Comparison of ENCODE assay signal across 8 cellular contexts in the genomic region with DNA sequence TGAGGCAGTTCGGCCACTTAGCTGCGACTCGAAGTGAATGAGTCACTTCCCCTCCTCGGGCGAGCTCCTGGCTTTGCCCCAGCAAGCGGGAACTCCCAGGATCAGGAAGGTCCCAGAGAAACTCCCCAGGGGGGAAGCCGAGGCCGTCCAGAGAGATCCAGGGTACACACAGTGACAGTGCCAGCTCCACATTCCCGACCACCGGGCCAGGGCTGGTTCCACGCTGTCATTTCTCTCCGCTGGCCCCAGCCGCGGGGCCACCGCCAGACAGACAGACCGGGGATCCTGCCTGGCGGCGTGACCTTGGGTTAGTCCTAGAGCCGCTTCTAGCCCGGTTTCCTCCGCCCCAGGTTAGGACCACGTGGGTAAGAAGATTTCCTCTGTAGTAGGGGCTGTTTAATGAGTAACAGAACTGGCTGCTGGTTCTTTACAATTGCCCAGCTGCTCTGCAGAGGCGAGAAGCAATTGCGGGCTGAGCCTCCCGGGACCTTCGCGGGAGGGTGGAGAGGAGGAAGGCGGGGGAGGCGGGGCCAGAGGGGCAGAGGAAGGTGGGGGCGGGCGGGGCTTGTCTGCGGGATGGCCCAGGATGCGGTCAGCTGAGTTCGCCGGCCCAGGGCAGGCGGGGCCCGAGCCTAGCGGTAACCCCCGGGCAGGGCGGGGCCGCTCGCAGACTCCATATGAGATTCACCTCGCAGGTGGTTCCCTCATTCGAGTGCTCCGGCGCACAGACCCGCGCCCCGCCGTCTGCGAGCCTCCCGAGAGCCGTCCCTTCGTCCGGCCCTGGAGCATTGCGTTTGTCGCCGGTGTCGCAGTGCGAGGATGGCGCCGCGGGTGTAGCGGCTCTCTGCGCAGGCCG. TPM values are rescaled to one million over a fixed set of nuclear protein-coding genes. Genes with fewer than 3 reads are reported as not detected.
DNase-seq lines count a peak whose midpoint lies in the region; ATAC-seq, FAIRE-seq and TF ChIP-seq lines count a peak whose summit lies in the region.

A gene (plus strand): TSS at position 707 of the 856 bp plus-strand sequence. CDS start 5,519 bp downstream, outside the sequence.

- TF ChIP-seq CTCF in WTC11 (IDR thresholded peaks at IDR 0.05) (no peak), bronchial epithelial cell (IDR thresholded peaks at IDR 0.05; ENCODE audit: insufficient read depth, low read length, severe bottlenecking) (no peak)

- peak within 1 kb of the TSS; percentile 83 for H3K4me3 ChIP-seq in bronchial epithelial cell (ENCODE audit: low read depth, low read length)

- H3K27me3 Mint-ChIP-seq in WTC11 (ENCODE audit: low read depth) = no peaks in the 10 kb centered on the region

- H3K36me3 ChIP-seq in bronchial epithelial cell (ENCODE audit: control insufficient read depth, insufficient read depth, low read length) = peaks cover 23% of the 10 kb centered on the region

- DNase-seq in NCI-H1694 treated with DMSO at 0.1 percent for 48 hours (lab: John Stamatoyannopoulos, UW) = peak; percentile 17
- DNase-seq in NCI-H1694 (lab: John Stamatoyannopoulos, UW) = no peak
- peak; percentile 90 for DNase-seq in NCI-H2171 treated with DMSO at 0.1 percent for 48 hours (lab: John Stamatoyannopoulos, UW)
- peak; percentile 93 for DNase-seq in WTC11 (ENCODE audit: low spot score)
- DNase-seq in bronchial epithelial cell (ENCODE audit: low read depth) = peak; percentile 86
- peak; percentile 50 for DNase-seq in inferior parietal cortex (ENCODE audit: extremely low spot score)
- peak; percentile 71 to 86 for DNase-seq in stimulated activated CD4-positive, alpha-beta T cell treated with anti-CD3 and anti-CD28 coated beads, Interleukin-12 subunit alpha, Interleukin-12 subunit beta, amount 100 ng/mL, for 24 hours (ENCODE audit: low read depth in 2 of 2)

- POLR2A ChIA-PET in WTC11 (lab: Charles Lee) = interaction anchor here (0.8 to 2.5 kb wide), 7 partner anchors 13 to 97 kb away, joined by 3 to 17 read pairs (median 5); no protein-coding TSS in a partner anchor

- H3K4me3 Mint-ChIP-seq in WTC11 = peak within 1 kb of the TSS; percentile 81

- CTCF ChIA-PET in WTC11 (lab: Charles Lee) = interaction anchor here (0.6 to 3.1 kb wide), 7 partner anchors 19 to 120 kb away, joined by 3 to 23 read pairs (median 6); no protein-coding TSS in a partner anchor

- peaks cover 46% of the 10 kb centered on the region for H3K4me1 Mint-ChIP-seq in WTC11

- H3K27ac Mint-ChIP-seq in WTC11 = peak within 1 kb of the TSS; percentile 98

- FAIRE-seq in bronchial epithelial cell (lab: Jason Lieb, UNC) = no peak

- no peaks in the 10 kb centered on the region for H3K9me3 Mint-ChIP-seq in WTC11

- peaks cover 28% of the 10 kb centered on the region for H3K36me3 Mint-ChIP-seq in WTC11

- H3K27me3 ChIP-seq in bronchial epithelial cell (ENCODE audit: control insufficient read depth, insufficient read depth, low read length) = no peaks in the 10 kb centered on the region

- peak; percentile 69 for ATAC-seq in HG02970 (IDR thresholded peaks at IDR 0.05; ENCODE audit: low FRiP score, unreplicated experiment)
- ATAC-seq in WTC11 = peak; percentile 85

TF ChIP-seq in WTC11, 78 proteins besides CTCF, POLR2A, EP300 and RAD21 (continues in another document):
- no peak for TF ChIP-seq FOXP1 (CRISPR knock-in tag; IDR thresholded peaks at IDR 0.05; ENCODE audit: borderline replicate concordance)
- TF ChIP-seq JUN (CRISPR knock-in tag; IDR thresholded peaks at IDR 0.05) = 0 out of 2 replicates have a peak, but pooled peaks have one; percentile 49
- peak; percentile 55; the same call in 1 of the 2 replicates for TF ChIP-seq SMAD3 (CRISPR knock-in tag; IDR thresholded peaks at IDR 0.05; ENCODE audit: borderline replicate concordance)
- TF ChIP-seq GABPB1 (CRISPR knock-in tag; IDR thresholded peaks at IDR 0.05) = 0 out of 2 replicates have a peak, but pooled peaks have one; percentile 6
- 0 out of 2 replicates have a peak, but pooled peaks have one; percentile 20 for TF ChIP-seq ZNF232 (CRISPR knock-in tag; IDR thresholded peaks at IDR 0.05)
- peak; percentile 54; the same call in 1 of the 2 replicates for TF ChIP-seq SP1 (CRISPR knock-in tag; conservative IDR thresholded peaks at IDR 0.05)
- 0 out of 2 replicates have a peak, but pooled peaks have one; percentile 49 for TF ChIP-seq ZNF423 (CRISPR knock-in tag; IDR thresholded peaks at IDR 0.05)
- no peak for TF ChIP-seq FOXK1 (CRISPR knock-in tag; IDR thresholded peaks at IDR 0.05)
- TF ChIP-seq, protein P1, sequence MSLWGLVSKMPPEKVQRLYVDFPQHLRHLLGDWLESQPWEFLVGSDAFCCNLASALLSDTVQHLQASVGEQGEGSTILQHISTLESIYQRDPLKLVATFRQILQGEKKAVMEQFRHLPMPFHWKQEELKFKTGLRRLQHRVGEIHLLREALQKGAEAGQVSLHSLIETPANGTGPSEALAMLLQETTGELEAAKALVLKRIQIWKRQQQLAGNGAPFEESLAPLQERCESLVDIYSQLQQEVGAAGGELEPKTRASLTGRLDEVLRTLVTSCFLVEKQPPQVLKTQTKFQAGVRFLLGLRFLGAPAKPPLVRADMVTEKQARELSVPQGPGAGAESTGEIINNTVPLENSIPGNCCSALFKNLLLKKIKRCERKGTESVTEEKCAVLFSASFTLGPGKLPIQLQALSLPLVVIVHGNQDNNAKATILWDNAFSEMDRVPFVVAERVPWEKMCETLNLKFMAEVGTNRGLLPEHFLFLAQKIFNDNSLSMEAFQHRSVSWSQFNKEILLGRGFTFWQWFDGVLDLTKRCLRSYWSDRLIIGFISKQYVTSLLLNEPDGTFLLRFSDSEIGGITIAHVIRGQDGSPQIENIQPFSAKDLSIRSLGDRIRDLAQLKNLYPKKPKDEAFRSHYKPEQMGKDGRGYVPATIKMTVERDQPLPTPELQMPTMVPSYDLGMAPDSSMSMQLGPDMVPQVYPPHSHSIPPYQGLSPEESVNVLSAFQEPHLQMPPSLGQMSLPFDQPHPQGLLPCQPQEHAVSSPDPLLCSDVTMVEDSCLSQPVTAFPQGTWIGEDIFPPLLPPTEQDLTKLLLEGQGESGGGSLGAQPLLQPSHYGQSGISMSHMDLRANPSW (CRISPR knock-in tag; conservative IDR thresholded peaks at IDR 0.05; ENCODE audit: low read depth) = no peak
- TF ChIP-seq, protein P2, sequence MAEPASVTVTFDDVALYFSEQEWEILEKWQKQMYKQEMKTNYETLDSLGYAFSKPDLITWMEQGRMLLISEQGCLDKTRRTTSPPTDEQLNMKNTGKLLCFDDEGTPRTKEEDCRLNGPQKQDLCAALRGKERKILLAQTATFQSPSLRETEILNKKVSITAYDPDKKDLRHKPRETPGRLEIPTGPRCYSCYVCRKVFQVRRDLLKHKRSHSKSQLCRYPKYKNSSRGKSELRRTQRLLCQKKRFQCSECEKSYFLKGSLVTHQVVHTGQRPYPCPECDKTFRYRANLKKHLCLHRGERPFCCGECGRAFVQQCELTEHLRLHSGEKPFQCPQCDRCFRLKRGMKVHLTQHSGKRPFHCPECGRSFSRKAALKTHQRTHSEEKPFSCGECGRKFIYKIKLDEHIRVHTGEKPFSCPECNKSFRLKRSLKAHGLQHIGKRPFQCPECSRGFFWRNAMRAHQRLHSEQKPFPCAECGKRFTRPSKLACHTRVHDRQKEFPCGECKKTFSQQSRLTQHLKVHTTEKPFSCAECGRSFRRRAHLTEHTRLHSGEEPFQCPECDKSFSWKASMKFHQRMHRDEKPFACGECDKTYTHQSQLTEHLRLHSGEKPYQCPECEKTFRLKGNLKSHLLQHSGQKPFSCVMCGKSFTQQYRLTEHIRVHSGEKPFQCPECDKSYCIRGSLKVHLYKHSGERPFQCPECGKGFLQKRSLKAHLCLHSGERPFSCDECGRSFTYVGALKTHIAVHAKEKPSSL (CRISPR knock-in tag; conservative IDR thresholded peaks at IDR 0.05) = no peak
- no peak for TF ChIP-seq ZNF416 (CRISPR knock-in tag; IDR thresholded peaks at IDR 0.05)
- TF ChIP-seq, protein P3, sequence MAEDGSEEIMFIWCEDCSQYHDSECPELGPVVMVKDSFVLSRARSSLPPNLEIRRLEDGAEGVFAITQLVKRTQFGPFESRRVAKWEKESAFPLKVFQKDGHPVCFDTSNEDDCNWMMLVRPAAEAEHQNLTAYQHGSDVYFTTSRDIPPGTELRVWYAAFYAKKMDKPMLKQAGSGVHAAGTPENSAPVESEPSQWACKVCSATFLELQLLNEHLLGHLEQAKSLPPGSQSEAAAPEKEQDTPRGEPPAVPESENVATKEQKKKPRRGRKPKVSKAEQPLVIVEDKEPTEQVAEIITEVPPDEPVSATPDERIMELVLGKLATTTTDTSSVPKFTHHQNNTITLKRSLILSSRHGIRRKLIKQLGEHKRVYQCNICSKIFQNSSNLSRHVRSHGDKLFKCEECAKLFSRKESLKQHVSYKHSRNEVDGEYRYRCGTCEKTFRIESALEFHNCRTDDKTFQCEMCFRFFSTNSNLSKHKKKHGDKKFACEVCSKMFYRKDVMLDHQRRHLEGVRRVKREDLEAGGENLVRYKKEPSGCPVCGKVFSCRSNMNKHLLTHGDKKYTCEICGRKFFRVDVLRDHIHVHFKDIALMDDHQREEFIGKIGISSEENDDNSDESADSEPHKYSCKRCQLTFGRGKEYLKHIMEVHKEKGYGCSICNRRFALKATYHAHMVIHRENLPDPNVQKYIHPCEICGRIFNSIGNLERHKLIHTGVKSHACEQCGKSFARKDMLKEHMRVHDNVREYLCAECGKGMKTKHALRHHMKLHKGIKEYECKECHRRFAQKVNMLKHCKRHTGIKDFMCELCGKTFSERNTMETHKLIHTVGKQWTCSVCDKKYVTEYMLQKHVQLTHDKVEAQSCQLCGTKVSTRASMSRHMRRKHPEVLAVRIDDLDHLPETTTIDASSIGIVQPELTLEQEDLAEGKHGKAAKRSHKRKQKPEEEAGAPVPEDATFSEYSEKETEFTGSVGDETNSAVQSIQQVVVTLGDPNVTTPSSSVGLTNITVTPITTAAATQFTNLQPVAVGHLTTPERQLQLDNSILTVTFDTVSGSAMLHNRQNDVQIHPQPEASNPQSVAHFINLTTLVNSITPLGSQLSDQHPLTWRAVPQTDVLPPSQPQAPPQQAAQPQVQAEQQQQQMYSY (CRISPR knock-in tag; IDR thresholded peaks at IDR 0.05) = no peak
- peak; percentile 21; the same call in 1 of the 2 replicates for TF ChIP-seq KAT7 (CRISPR knock-in tag; IDR thresholded peaks at IDR 0.05; ENCODE audit: borderline replicate concordance)
- TF ChIP-seq, protein P4, sequence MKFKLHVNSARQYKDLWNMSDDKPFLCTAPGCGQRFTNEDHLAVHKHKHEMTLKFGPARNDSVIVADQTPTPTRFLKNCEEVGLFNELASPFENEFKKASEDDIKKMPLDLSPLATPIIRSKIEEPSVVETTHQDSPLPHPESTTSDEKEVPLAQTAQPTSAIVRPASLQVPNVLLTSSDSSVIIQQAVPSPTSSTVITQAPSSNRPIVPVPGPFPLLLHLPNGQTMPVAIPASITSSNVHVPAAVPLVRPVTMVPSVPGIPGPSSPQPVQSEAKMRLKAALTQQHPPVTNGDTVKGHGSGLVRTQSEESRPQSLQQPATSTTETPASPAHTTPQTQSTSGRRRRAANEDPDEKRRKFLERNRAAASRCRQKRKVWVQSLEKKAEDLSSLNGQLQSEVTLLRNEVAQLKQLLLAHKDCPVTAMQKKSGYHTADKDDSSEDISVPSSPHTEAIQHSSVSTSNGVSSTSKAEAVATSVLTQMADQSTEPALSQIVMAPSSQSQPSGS (CRISPR knock-in tag; IDR thresholded peaks at IDR 0.05; ENCODE audit: borderline replicate concordance, low read depth) = no peak

RNA-seq across cellular contexts. Expression of the gene that starts here (rescaled TPM):
- total RNA-seq in WTC11 (2021) (34.6 to 55.6 TPM (median 37.7 TPM) in 3 replicates), bronchial epithelial cell (762 and 1,034 TPM in 2 replicates)

Comparison
In these comparisons a context has a peak if more than half of its experiments do, and no peak if none do; other contexts are left out.
1. RNA of the gene that starts here (total RNA-seq): 762 to 1,034 TPM in bronchial epithelial cell; 34.6 to 55.6 TPM in WTC11; every median in the first group is over 10 times any median in the second.